Comparison of ENCODE assay signal across 8 cellular contexts in the genomic region with DNA sequence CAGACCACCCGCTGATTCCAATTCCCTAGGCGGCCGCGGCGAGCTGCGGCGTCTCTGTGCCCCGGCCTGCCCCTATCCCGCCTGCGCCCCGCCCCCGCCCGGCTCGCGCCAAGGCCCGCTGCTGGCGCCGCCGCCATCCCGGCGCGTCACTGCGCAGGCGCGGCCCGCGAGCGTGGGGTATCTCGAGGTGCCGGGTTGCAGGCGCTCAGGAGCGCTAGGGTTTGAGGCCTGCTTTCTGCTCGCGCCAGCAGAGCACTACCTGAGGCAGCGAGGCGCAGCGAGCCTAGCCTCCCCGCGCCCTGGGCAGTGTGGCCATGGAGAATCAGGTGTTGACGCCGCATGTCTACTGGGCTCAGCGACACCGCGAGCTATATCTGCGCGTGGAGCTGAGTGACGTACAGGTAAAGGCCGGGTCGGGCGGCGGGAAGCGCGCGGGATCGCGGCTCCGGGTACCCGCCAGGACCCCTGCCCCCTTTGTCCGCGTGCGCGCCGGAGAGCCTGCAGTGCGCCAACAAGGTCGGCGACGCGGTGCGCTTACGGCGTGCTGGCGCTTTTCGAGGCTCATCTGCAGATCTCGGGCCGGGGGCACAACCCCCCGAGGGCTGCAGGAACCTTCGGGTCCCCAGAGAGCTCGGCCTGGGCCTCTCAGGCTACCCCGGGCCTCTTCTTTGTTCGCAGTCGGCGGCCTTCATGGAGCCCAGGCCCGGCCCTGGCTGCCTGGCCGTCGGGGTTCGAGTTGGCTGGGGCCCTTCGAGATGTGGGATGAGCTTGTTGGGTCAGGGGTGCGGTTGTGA. TPM values are rescaled to one million over a fixed set of nuclear protein-coding genes. Genes with fewer than 3 reads are reported as not detected.
DNase-seq lines count a peak whose midpoint lies in the region; ATAC-seq lines count a peak whose summit lies in the region.

A gene with protein sequence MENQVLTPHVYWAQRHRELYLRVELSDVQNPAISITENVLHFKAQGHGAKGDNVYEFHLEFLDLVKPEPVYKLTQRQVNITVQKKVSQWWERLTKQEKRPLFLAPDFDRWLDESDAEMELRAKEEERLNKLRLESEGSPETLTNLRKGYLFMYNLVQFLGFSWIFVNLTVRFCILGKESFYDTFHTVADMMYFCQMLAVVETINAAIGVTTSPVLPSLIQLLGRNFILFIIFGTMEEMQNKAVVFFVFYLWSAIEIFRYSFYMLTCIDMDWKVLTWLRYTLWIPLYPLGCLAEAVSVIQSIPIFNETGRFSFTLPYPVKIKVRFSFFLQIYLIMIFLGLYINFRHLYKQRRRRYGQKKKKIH (plus strand): TSS at position 146 of the 794 bp plus-strand sequence. CDS start 169 bp downstream, at position 315.

- ATAC-seq in GM18868 (IDR thresholded peaks at IDR 0.05; ENCODE audit: unreplicated experiment) (peak; percentile 81), HG03159 (IDR thresholded peaks at IDR 0.05; ENCODE audit: unreplicated experiment) (peak; percentile 64)

- DNase-seq in A172 (ENCODE audit: low spot score), result peak; percentile 45
- DNase-seq in NCI-H345 (lab: John Stamatoyannopoulos, UW), result peak; percentile 83
- peak; percentile 71 for DNase-seq in activated CD4-positive, CD25-positive, alpha-beta regulatory T cell treated with anti-CD3 and anti-CD28 coated beads, Interleukin-2, amount 50 U/mL, for 16 hours (ENCODE audit: low read depth, low spot score)
- DNase-seq in central memory CD4-positive, alpha-beta T cell, result peak; percentile 86
- DNase-seq in islet precursor cell, result peak; percentile 93
- DNase-seq in stimulated activated CD4-positive, alpha-beta T cell treated with anti-CD3 and anti-CD28 coated beads, Interleukin-12 subunit alpha, Interleukin-12 subunit beta, amount 100 ng/mL, for 48 hours (ENCODE audit: low read depth in 2 of 3, low spot score in 1 of 3), result peak; percentile 80 to 92 (median 82)

RNA-seq across cellular contexts. Expression of the gene that starts here (rescaled TPM):
- 148 and 149 TPM in 2 replicates for total RNA-seq in A172 (2014; rRNA removed; shearing (Covaris generic))

Comparison
In these comparisons a context has a peak if more than half of its experiments do, and no peak if none do; other contexts are left out.
1. Peak in every context shown above with its lines: DNase-seq and ATAC-seq.